Comparison of ENCODE assay signal across 11 cellular contexts in the genomic region with DNA sequence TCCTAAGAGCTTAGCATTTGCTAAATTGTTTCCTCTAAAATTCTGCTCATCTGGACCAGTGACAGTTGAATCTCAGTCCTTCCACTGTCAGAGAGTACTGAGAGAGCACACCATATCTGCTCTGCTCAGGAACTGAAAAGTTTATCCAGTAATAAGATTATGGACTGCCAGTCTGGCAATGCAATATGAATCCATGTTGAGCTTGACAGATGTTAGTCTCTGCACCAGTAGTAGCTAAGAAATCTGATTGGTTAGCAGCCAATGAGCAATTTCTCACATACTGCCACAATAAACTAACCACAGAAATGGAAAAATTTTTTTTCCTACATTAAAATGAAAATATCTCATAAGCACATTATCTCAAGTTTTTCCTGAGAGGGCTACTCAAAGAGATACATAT. TPM values are rescaled to one million over a fixed set of nuclear protein-coding genes. Genes with fewer than 3 reads are reported as not detected.
DNase-seq lines count a peak whose midpoint lies in the region; ATAC-seq and TF ChIP-seq lines count a peak whose summit lies in the region.
"Had no signal": no experiment of that assay in that cellular context is flagged by ENCODE, and none has a peak within 500 bp of the region (broad histone marks: within the 10 kb centered on the region; RNA-seq: fewer than 3 reads in every experiment).

No MANE protein-coding gene starts in this region.

- H3K27ac Mint-ChIP-seq in mesothelial cell of epicardium, result no peak overlapping the region

- intact Hi-C loops in ascending aorta (cut with DNase I), result loop anchor here (5.0 to 10.0 kb wide), 2 partner anchors 90 to 358 kb away; partner anchors contain the start of genes CEBPZ, NDUFAF7 and STRN

- H3K4me3 ChIP-seq in AG10803 (ENCODE audit: low read length) (peak overlapping the region; percentile 83), HUES6 (ENCODE audit: low read depth, low read length) (peak overlapping the region; percentile 98; the same call in 1 of the 2 replicates), ascending aorta (peak overlapping the region; percentile 75 to 86)

- H3K27ac ChIP-seq in HUES6 (ENCODE audit: low read depth, low read length) (no peak overlapping the region), ascending aorta (peak overlapping the region in 1 of 2 donors; percentile 93)

- H3K4me1 ChIP-seq in HUES6 (ENCODE audit: control insufficient read depth, insufficient read depth, low read length) (peaks cover 33% of the 10 kb centered on the region), ascending aorta (peaks cover 8 to 34% of the 10 kb centered on the region in 2 donors)

- H3K36me3 ChIP-seq in HUES6 (ENCODE audit: control insufficient read depth, insufficient read depth, low read length), result no peaks in the 10 kb centered on the region; the same call in 1 of the 2 replicates
- no peaks in the 10 kb centered on the region for H3K36me3 ChIP-seq in ascending aorta

- H3K9me3 ChIP-seq in HUES6 (ENCODE audit: control insufficient read depth, insufficient read depth, low read depth, low read length), result no peaks in the 10 kb centered on the region
- H3K9me3 ChIP-seq in ascending aorta, result no peaks in the 10 kb centered on the region

- peak; percentile 68 for DNase-seq in AG10803 (ENCODE audit: low read depth)
- no peak for DNase-seq in ascending aorta (ENCODE audit: low spot score in 2 of 2)
- DNase-seq in mesothelial cell of epicardium (ENCODE audit: low spot score in 2 of 2, unreplicated experiment in 2 of 2), result no peak
- DNase-seq in stimulated activated CD4-positive, alpha-beta T cell treated with anti-CD3 and anti-CD28 coated beads, Interleukin-4, amount 100 ng/mL, for 4 hours, result no peak
- DNase-seq in activated CD4-positive, CD25-positive, alpha-beta regulatory T cell treated with anti-CD3 and anti-CD28 coated beads, Interleukin-2, amount 50 U/mL, for 72 hours, result no peak
- DNase-seq in NCI-H1930 (lab: John Stamatoyannopoulos, UW), result no peak
- DNase-seq: cerebellar nuclear complex, DMS79, midbrain had no signal

- no peaks in the 10 kb centered on the region for H3K36me3 Mint-ChIP-seq in mesothelial cell of epicardium

- ATAC-seq in HG03521 (IDR thresholded peaks at IDR 0.05; ENCODE audit: unreplicated experiment), result no peak

- TF ChIP-seq CTCF in AG10803 (conservative IDR thresholded peaks at IDR 0.05; ENCODE audit: low read length) (no peak), ascending aorta (IDR thresholded peaks at IDR 0.05) (no peak), mesothelial cell of epicardium (IDR thresholded peaks at IDR 0.05; ENCODE audit: unreplicated experiment) (no peak)

- no peaks in the 10 kb centered on the region for H3K9me3 Mint-ChIP-seq in mesothelial cell of epicardium

- peak overlapping the region; percentile 98 for H3K4me3 Mint-ChIP-seq in mesothelial cell of epicardium

- no peak overlapping the region for H3K9ac ChIP-seq in HUES6 (ENCODE audit: low read length)

- H3K4me1 Mint-ChIP-seq in mesothelial cell of epicardium, result peaks cover 60% of the 10 kb centered on the region

- H3K27me3 Mint-ChIP-seq in mesothelial cell of epicardium (ENCODE audit: low read depth), result no peaks in the 10 kb centered on the region

- H3K27me3 ChIP-seq in HUES6 (ENCODE audit: control insufficient read depth, insufficient read depth, low read length) (peaks cover 12% of the 10 kb centered on the region), ascending aorta (no peaks in the 10 kb centered on the region)

RNA-seq across cellular contexts. Expression of gene PRKD3, which starts 2.3 kb away (rescaled TPM):
- total RNA-seq in ascending aorta (14.0 TPM), mesothelial cell of epicardium (65.5 to 67.3 TPM (median 66.9 TPM) in 3 replicates)

RNA-seq across cellular contexts. Expression of gene QPCT, which starts 22.1 kb away (rescaled TPM):
- 1.8 TPM for total RNA-seq in ascending aorta
- 0.16 to 0.45 TPM (median 0.36 TPM) in 3 replicates for total RNA-seq in mesothelial cell of epicardium
